In the genomic region with DNA sequence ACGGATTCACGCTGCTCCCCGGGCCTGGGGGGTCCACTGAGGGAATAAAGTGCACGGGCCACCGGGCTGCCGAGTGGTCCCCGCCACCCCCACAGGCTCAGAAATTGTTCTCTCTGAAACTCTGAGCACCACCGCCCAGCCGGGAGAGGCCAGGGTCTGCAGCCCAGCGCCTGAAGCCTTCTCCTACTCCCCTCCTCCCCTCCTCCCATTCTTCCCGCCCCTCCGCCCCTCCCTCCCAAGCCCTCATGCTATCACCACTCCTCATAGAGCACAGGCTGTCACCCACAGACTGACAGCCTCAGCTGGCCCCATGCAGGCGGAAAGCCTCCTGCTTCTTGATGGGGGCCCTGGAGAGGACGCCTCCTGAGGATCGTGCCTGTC, we compare ENCODE assay signal across 1 cellular context.
TF ChIP-seq lines count a peak whose summit lies in the region.

No MANE protein-coding gene starts in this region.

TF ChIP-seq in HCT116, 20 proteins besides CTCF, POLR2A, EP300 and RAD21 (continued from another document):
- TF ChIP-seq TCF7L2 (IDR thresholded peaks at IDR 0.05; ENCODE audit: borderline replicate concordance, extremely low read depth, insufficient read depth, insufficient read length) (no peak), EGR1 (IDR thresholded peaks at IDR 0.05; ENCODE audit: low read depth) (no peak), SP1 (IDR thresholded peaks at IDR 0.05; ENCODE audit: low read depth) (no peak), FOSL1 (IDR thresholded peaks at IDR 0.05; ENCODE audit: low read depth) (no peak), CBX3 (IDR thresholded peaks at IDR 0.05; ENCODE audit: low read depth) (no peak), JUND (IDR thresholded peaks at IDR 0.05) (no peak), EZH2 (IDR thresholded peaks at IDR 0.05) (no peak), CEBPB (IDR thresholded peaks at IDR 0.05; ENCODE audit: low read depth) (no peak), POLR2AphosphoS5 (IDR thresholded peaks at IDR 0.05; ENCODE audit: low read depth, low read length) (no peak), SRF (IDR thresholded peaks at IDR 0.05; ENCODE audit: low read depth) (no peak)
- TF ChIP-seq, protein P1, sequence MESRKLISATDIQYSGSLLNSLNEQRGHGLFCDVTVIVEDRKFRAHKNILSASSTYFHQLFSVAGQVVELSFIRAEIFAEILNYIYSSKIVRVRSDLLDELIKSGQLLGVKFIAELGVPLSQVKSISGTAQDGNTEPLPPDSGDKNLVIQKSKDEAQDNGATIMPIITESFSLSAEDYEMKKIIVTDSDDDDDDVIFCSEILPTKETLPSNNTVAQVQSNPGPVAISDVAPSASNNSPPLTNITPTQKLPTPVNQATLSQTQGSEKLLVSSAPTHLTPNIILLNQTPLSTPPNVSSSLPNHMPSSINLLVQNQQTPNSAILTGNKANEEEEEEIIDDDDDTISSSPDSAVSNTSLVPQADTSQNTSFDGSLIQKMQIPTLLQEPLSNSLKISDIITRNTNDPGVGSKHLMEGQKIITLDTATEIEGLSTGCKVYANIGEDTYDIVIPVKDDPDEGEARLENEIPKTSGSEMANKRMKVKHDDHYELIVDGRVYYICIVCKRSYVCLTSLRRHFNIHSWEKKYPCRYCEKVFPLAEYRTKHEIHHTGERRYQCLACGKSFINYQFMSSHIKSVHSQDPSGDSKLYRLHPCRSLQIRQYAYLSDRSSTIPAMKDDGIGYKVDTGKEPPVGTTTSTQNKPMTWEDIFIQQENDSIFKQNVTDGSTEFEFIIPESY (IDR thresholded peaks at IDR 0.05; ENCODE audit: extremely low read depth, insufficient replicate concordance, low read length): no peak
- TF ChIP-seq, protein P2, sequence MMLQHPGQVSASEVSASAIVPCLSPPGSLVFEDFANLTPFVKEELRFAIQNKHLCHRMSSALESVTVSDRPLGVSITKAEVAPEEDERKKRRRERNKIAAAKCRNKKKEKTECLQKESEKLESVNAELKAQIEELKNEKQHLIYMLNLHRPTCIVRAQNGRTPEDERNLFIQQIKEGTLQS (IDR thresholded peaks at IDR 0.05): no peak
- TF ChIP-seq, protein P3, sequence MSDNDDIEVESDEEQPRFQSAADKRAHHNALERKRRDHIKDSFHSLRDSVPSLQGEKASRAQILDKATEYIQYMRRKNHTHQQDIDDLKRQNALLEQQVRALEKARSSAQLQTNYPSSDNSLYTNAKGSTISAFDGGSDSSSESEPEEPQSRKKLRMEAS (IDR thresholded peaks at IDR 0.05): no peak
